Comparison of ENCODE assay signal across 26 cellular contexts in genomic region chr17:79315282-79316106, GRCh38.
"Had no signal": no experiment of that assay in that cellular context is flagged by ENCODE, and none has a peak within 500 bp of the region (broad histone marks: within the 10 kb centered on the region; RNA-seq: fewer than 3 reads in every experiment).

No MANE protein-coding gene starts in this region.

- H3K27ac Mint-ChIP-seq: activated B cell treated with CpG ODN at 0.5 μM for 24 hours; activated CD4-positive, alpha-beta T cell treated with anti-CD3 and anti-CD28 coated beads, Interleukin-2, amount 10 ng/mL, durations not matched to agents 24 days and 14 days; activated CD8-positive, alpha-beta memory T cell treated with anti-CD3 and anti-CD28 coated beads, Interleukin-2, amount 10 ng/mL, durations not matched to agents 7 days and 5 days; activated naive CD4-positive, alpha-beta T cell treated with anti-CD3 and anti-CD28 coated beads, Interleukin-2, amount 50 U/mL, for 72 hours; activated naive CD8-positive, alpha-beta T cell treated with anti-CD3 and anti-CD28 coated beads, Interleukin-2, amount 50 U/mL, for 24 hours; activated T-cell treated with anti-CD3 and anti-CD28 coated beads, Interleukin-2, amount 50 U/mL, for 24 hours; activated T-helper 1 cell treated with anti-CD3 and anti-CD28 coated beads, Interleukin-12 subunit alpha, Interleukin-12 subunit beta, Interleukin-2, Interleukin-4 antibody, amounts not matched to agents 30 ng/mL and 10 ng/mL and 1 ng/mL, durations not matched to agents 14 hours and 24 hours and 36 hours; T-helper 17 cell had no signal

- H3K36me3 Mint-ChIP-seq: activated CD8-positive, alpha-beta memory T cell treated with anti-CD3 and anti-CD28 coated beads, Interleukin-2, amount 10 ng/mL, durations not matched to agents 7 days and 5 days; activated naive CD4-positive, alpha-beta T cell treated with anti-CD3 and anti-CD28 coated beads, Interleukin-2, amount 50 U/mL, for 72 hours had no signal

- H3K27me3 ChIP-seq: brain microvascular endothelial cell, cardiac muscle cell had no signal

- ATAC-seq: activated CD8-positive, alpha-beta memory T cell treated with anti-CD3 and anti-CD28 coated beads, Interleukin-2, amount 10 ng/mL, durations not matched to agents 7 days and 5 days; activated naive CD4-positive, alpha-beta T cell treated with anti-CD3 and anti-CD28 coated beads, Interleukin-2, amount 50 U/mL, for 72 hours; activated naive CD8-positive, alpha-beta T cell treated with anti-CD3 and anti-CD28 coated beads, Interleukin-2, amount 50 U/mL, for 24 hours; T-helper 17 cell had no signal

- H3K4me1 Mint-ChIP-seq: activated B cell treated with CpG ODN at 0.5 μM for 24 hours; activated CD4-positive, alpha-beta T cell treated with anti-CD3 and anti-CD28 coated beads, Interleukin-2, amount 10 ng/mL, durations not matched to agents 24 days and 14 days; activated CD8-positive, alpha-beta memory T cell treated with anti-CD3 and anti-CD28 coated beads, Interleukin-2, amount 10 ng/mL, durations not matched to agents 7 days and 5 days; activated naive CD8-positive, alpha-beta T cell treated with anti-CD3 and anti-CD28 coated beads, Interleukin-2, amount 50 U/mL, for 24 hours; T-helper 17 cell had no signal

- DNase-seq: activated B cell treated with CpG ODN at 0.5 μM for 24 hours; activated CD4-positive, alpha-beta T cell treated with anti-CD3 and anti-CD28 coated beads for 1 hour; activated CD4-positive, alpha-beta T cell treated with anti-CD3 and anti-CD28 coated beads, Interleukin-2, amount 10 ng/mL, durations not matched to agents 24 days and 14 days; activated CD4-positive, alpha-beta T cell treated with anti-CD3 and anti-CD28 coated beads, Interleukin-2, amount 50 U/mL, for 48 hours; activated CD8-positive, alpha-beta memory T cell treated with anti-CD3 and anti-CD28 coated beads, Interleukin-2, amount 10 ng/mL, durations not matched to agents 7 days and 5 days; activated effector memory CD4-positive, alpha-beta T cell treated with Interleukin-2 at 50 U/mL for 16 hours; activated naive CD4-positive, alpha-beta T cell; activated naive CD8-positive, alpha-beta T cell treated with anti-CD3 and anti-CD28 coated beads, Interleukin-2, amount 50 U/mL, for 24 hours; activated T-cell treated with anti-CD3 and anti-CD28 coated beads, Interleukin-2, amount 50 U/mL, for 24 hours; amygdala; brain microvascular endothelial cell; MV-4-11; NCI-H1105; NCI-H1436; NCI-H1694 treated with DMSO at 0.1 percent for 48 hours; NCI-H2029 treated with DMSO at 0.1 percent for 48 hours; NCI-H345; NCI-H510A; NCI-H526 treated with DMSO at 0.1 percent for 48 hours; NCI-H82; SIG-M5; T-helper 17 cell; T-helper 9 cell had no signal

- H3K27ac ChIP-seq: brain microvascular endothelial cell, cardiac muscle cell had no signal

- H3K4me3 ChIP-seq: cardiac muscle cell had no signal

- H3K9me3 Mint-ChIP-seq: activated B cell treated with CpG ODN at 0.5 μM for 24 hours; activated CD4-positive, alpha-beta T cell treated with anti-CD3 and anti-CD28 coated beads, Interleukin-2, amount 10 ng/mL, durations not matched to agents 24 days and 14 days; activated naive CD4-positive, alpha-beta T cell treated with anti-CD3 and anti-CD28 coated beads, Interleukin-2, amount 50 U/mL, for 72 hours; activated naive CD8-positive, alpha-beta T cell treated with anti-CD3 and anti-CD28 coated beads, Interleukin-2, amount 50 U/mL, for 24 hours; activated T-cell treated with anti-CD3 and anti-CD28 coated beads, Interleukin-2, amount 50 U/mL, for 24 hours; activated T-helper 1 cell treated with anti-CD3 and anti-CD28 coated beads, Interleukin-12 subunit alpha, Interleukin-12 subunit beta, Interleukin-2, Interleukin-4 antibody, amounts not matched to agents 30 ng/mL and 10 ng/mL and 1 ng/mL, durations not matched to agents 14 hours and 24 hours and 36 hours had no signal

- H3K4me3 Mint-ChIP-seq: activated B cell treated with CpG ODN at 0.5 μM for 24 hours; activated CD4-positive, alpha-beta T cell treated with anti-CD3 and anti-CD28 coated beads, Interleukin-2, amount 10 ng/mL, durations not matched to agents 24 days and 14 days; activated CD8-positive, alpha-beta memory T cell treated with anti-CD3 and anti-CD28 coated beads, Interleukin-2, amount 10 ng/mL, durations not matched to agents 7 days and 5 days; activated naive CD8-positive, alpha-beta T cell treated with anti-CD3 and anti-CD28 coated beads, Interleukin-2, amount 50 U/mL, for 24 hours; activated T-cell treated with anti-CD3 and anti-CD28 coated beads, Interleukin-2, amount 50 U/mL, for 24 hours; activated T-helper 1 cell treated with anti-CD3 and anti-CD28 coated beads, Interleukin-12 subunit alpha, Interleukin-12 subunit beta, Interleukin-2, Interleukin-4 antibody, amounts not matched to agents 30 ng/mL and 10 ng/mL and 1 ng/mL, durations not matched to agents 14 hours and 24 hours and 36 hours; T-helper 17 cell had no signal

- H3K36me3 ChIP-seq: brain microvascular endothelial cell, cardiac muscle cell had no signal
